Comparison of ENCODE assay signal across 28 cellular contexts in the genomic region with DNA sequence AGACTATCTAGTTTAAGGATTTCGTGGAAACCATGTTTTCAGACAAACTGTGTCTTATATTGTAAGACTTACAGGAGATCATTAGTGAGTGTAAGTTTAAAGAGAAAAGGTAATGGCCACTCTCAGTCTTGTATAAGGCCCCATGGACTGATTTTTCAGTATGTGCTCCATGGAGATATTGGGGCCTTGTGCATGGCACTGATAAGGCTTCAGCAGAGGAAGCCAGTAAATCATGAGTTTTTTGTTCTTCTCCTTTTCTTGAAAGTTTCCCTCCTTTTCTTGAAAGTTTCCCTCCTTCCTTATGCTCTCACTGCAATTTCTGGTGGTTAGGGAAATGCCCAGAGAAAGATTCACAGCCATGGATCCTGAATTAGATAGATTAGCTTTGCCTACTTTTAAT.
"Had no signal": no experiment of that assay in that cellular context is flagged by ENCODE, and none has a peak within 500 bp of the region (broad histone marks: within the 10 kb centered on the region; RNA-seq: fewer than 3 reads in every experiment).

No MANE protein-coding gene starts in this region.

- ATAC-seq: activated CD8-positive, alpha-beta T cell treated with anti-CD3 and anti-CD28 coated beads for 36 hours; activated T-cell treated with anti-CD3 and anti-CD28 coated beads, Interleukin-2, amount 50 U/mL, for 4 hours; activated T-helper 17 cell treated with anti-CD3 and anti-CD28 coated beads, Interleukin-2, amount 50 U/mL, for 72 hours; body of pancreas; effector memory CD8-positive, alpha-beta T cell; gastroesophageal sphincter; heart right ventricle; WTC11 had no signal

- H3K27me3 Mint-ChIP-seq: activated CD8-positive, alpha-beta T cell treated with anti-CD3 and anti-CD28 coated beads for 36 hours; activated T-helper 17 cell treated with anti-CD3 and anti-CD28 coated beads, Interleukin-2, amount 50 U/mL, for 72 hours; effector memory CD8-positive, alpha-beta T cell had no signal

- H3K27ac Mint-ChIP-seq: activated CD8-positive, alpha-beta T cell treated with anti-CD3 and anti-CD28 coated beads for 36 hours; activated naive CD8-positive, alpha-beta T cell; activated T-helper 17 cell treated with anti-CD3 and anti-CD28 coated beads, Interleukin-2, amount 50 U/mL, for 72 hours; effector memory CD8-positive, alpha-beta T cell; WTC11 had no signal

- H3K4me1 ChIP-seq: esophagus squamous epithelium, gastroesophageal sphincter, heart right ventricle had no signal

- H3K9me3 ChIP-seq: body of pancreas, esophagus squamous epithelium, gastroesophageal sphincter, heart right ventricle had no signal

- H3K4me3 ChIP-seq: body of pancreas, esophagus squamous epithelium, gastroesophageal sphincter, heart right ventricle had no signal

- H3K36me3 ChIP-seq: esophagus squamous epithelium, gastroesophageal sphincter, heart right ventricle had no signal

- H3K4me1 Mint-ChIP-seq: activated T-helper 17 cell treated with anti-CD3 and anti-CD28 coated beads, Interleukin-2, amount 50 U/mL, for 72 hours; WTC11 had no signal

- H3K9me3 Mint-ChIP-seq: activated T-cell treated with anti-CD3 and anti-CD28 coated beads, Interleukin-2, amount 50 U/mL, for 4 hours; WTC11 had no signal

- DNase-seq: activated CD4-positive, alpha-beta T cell treated with anti-CD3 and anti-CD28 coated beads for 1 hour; activated CD4-positive, alpha-beta T cell treated with anti-CD3 and anti-CD28 coated beads for 48 hours; activated CD4-positive, alpha-beta T cell treated with anti-CD3 and anti-CD28 coated beads, Interleukin-2, amount 50 U/mL, for 1 hour; activated CD4-positive, alpha-beta T cell treated with anti-CD3 and anti-CD28 coated beads, Interleukin-2, amount 50 U/mL, for 48 hours; activated CD8-positive, alpha-beta memory T cell treated with anti-CD3 and anti-CD28 coated beads for 24 hours; activated CD8-positive, alpha-beta T cell treated with anti-CD3 and anti-CD28 coated beads for 36 hours; activated effector memory CD4-positive, alpha-beta T cell treated with Interleukin-2 at 50 U/mL for 16 hours; activated gamma-delta T cell treated with Interleukin-2 at 50 U/mL for 16 hours; activated naive CD4-positive, alpha-beta T cell treated with anti-CD3 and anti-CD28 coated beads, Interleukin-2, amount 50 U/mL, for 16 hours; activated naive CD4-positive, alpha-beta T cell treated with Interleukin-2 at 50 U/mL for 16 hours; activated T-cell treated with anti-CD3 and anti-CD28 coated beads, Interleukin-2, amount 50 U/mL, for 4 hours; amniotic stem cell; anterior cingulate cortex; body of pancreas; caudate nucleus; cortex of kidney; dermis blood vessel endothelial cell; effector CD4-positive, alpha-beta T cell; effector memory CD8-positive, alpha-beta T cell; esophagus squamous epithelium; foreskin melanocyte; heart right ventricle; T-helper 2 cell had no signal

- H3K36me3 Mint-ChIP-seq: activated naive CD8-positive, alpha-beta T cell; WTC11 had no signal

- H3K27ac ChIP-seq: body of pancreas, esophagus squamous epithelium, gastroesophageal sphincter, heart right ventricle, VCaP had no signal

- H3K27me3 ChIP-seq: body of pancreas, esophagus squamous epithelium, gastroesophageal sphincter, heart right ventricle had no signal

- H3K4me3 Mint-ChIP-seq: activated CD8-positive, alpha-beta T cell treated with anti-CD3 and anti-CD28 coated beads for 36 hours; activated naive CD8-positive, alpha-beta T cell; activated T-cell treated with anti-CD3 and anti-CD28 coated beads, Interleukin-2, amount 50 U/mL, for 4 hours; activated T-helper 17 cell treated with anti-CD3 and anti-CD28 coated beads, Interleukin-2, amount 50 U/mL, for 72 hours; effector memory CD8-positive, alpha-beta T cell; WTC11 had no signal
